Comparison of ENCODE assay signal across 26 cellular contexts in the genomic region with DNA sequence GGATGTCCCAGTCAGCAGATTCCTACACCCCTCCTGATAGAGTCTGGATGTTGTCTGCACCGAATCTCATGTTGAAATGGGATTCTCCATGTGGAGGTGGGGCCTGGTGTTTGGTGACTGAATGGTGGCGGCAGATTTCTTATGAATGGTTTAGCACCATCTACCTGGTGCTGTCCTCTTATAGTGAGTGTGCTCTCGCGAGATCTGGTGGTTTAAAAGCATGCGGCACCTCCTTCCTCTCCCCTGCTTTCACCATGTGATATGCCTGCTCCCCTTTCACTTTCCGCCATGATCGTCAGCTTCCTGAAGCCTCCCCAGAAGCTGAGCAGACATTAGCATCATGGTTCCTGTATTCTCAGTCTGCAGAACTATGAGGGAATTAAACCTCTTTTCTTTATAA.
"Had no signal": no experiment of that assay in that cellular context is flagged by ENCODE, and none has a peak within 500 bp of the region (broad histone marks: within the 10 kb centered on the region; RNA-seq: fewer than 3 reads in every experiment).

No MANE protein-coding gene starts in this region.

- H3K4me1 ChIP-seq: stomach, suprapubic skin, testis, thyroid gland, tibial artery, tibial nerve, transverse colon, upper lobe of left lung, upper lobe of right lung, uterus, vagina had no signal

- H3K27me3 ChIP-seq: testis, thyroid gland, tibial nerve, upper lobe of left lung, upper lobe of right lung, uterus, vagina had no signal

- H3K4me3 ChIP-seq: stomach, suprapubic skin, testis, thoracic aorta, thyroid gland, tibial artery, tibial nerve, transverse colon, upper lobe of left lung, upper lobe of right lung, uterus, vagina had no signal

- H3K9me3 ChIP-seq: stomach, testis, thoracic aorta, thyroid gland, tibial artery, tibial nerve, transverse colon, upper lobe of left lung, upper lobe of right lung, uterus, vagina had no signal

- H3K36me3 ChIP-seq: stomach, suprapubic skin, thoracic aorta, thyroid gland, tibial artery, tibial nerve, transverse colon, upper lobe of left lung, upper lobe of right lung, uterus, vagina had no signal

- FAIRE-seq: urothelium cell line had no signal

- ATAC-seq: stimulated activated effector memory CD8-positive, alpha-beta T cell treated with anti-CD3 and anti-CD28 coated beads, Interleukin-12 subunit alpha, Interleukin-12 subunit beta, amount 100 ng/mL, for 72 hours; stimulated activated naive B cell treated with anti-CD40 and anti-IgM and Interleukin-4, amounts not matched to agents 10 μg/mL and 1 μg/mL and 100 μg/mL, for 72 hours; stimulated activated naive CD8-positive, alpha-beta T cell treated with anti-CD3 and anti-CD28 coated beads, Interleukin-15, amount 100 ng/mL, for 72 hours; stimulated activated naive CD8-positive, alpha-beta T cell treated with anti-CD3 and anti-CD28 coated beads, Interleukin-15, Interleukin-2, amounts not matched to agents 100 U/mL and 50 U/mL, for 24 hours; upper lobe of right lung had no signal

- DNase-seq: stimulated activated CD4-positive, alpha-beta T cell treated with anti-CD3 and anti-CD28 coated beads, Interleukin-2, amount 100 ng/mL, for 48 hours; stimulated activated CD4-positive, alpha-beta T cell treated with anti-CD3 and anti-CD28 coated beads, Interleukin-4, amount 100 ng/mL, for 1 hour; stimulated activated CD4-positive, alpha-beta T cell treated with anti-CD3 and anti-CD28 coated beads, Interleukin-4, amount 100 ng/mL, for 24 hours; stimulated activated CD4-positive, alpha-beta T cell treated with anti-CD3 and anti-CD28 coated beads, Interleukin-4, amount 100 ng/mL, for 4 hours; stimulated activated CD8-positive, alpha-beta memory T cell treated with anti-CD3 and anti-CD28 coated beads, Interleukin-4, amount 100 ng/mL, for 48 hours; stimulated activated naive B cell treated with anti-CD40 and anti-IgM and Interleukin-4, amounts not matched to agents 10 μg/mL and 1 μg/mL and 100 μg/mL, for 72 hours; stimulated activated naive CD4-positive, alpha-beta T cell; stimulated activated naive CD4-positive, alpha-beta T cell treated with Interleukin-2 at 50 U/mL for 16 hours; stimulated activated naive CD8-positive, alpha-beta T cell treated with anti-CD3 and anti-CD28 coated beads, Interleukin-15, amount 100 ng/mL, for 72 hours; stimulated activated naive CD8-positive, alpha-beta T cell treated with anti-CD3 and anti-CD28 coated beads, Interleukin-15, Interleukin-2, amounts not matched to agents 100 U/mL and 50 U/mL, for 24 hours; stomach; substantia nigra; testis; thyroid gland; tibial artery; transverse colon; trophoblast cell; upper lobe of left lung; upper lobe of right lung; uterus had no signal

- H3K27ac ChIP-seq: stomach, suprapubic skin, testis, thoracic aorta, thyroid gland, tibial artery, tibial nerve, transverse colon, upper lobe of left lung, upper lobe of right lung, uterus, vagina had no signal
